In the genomic region with DNA sequence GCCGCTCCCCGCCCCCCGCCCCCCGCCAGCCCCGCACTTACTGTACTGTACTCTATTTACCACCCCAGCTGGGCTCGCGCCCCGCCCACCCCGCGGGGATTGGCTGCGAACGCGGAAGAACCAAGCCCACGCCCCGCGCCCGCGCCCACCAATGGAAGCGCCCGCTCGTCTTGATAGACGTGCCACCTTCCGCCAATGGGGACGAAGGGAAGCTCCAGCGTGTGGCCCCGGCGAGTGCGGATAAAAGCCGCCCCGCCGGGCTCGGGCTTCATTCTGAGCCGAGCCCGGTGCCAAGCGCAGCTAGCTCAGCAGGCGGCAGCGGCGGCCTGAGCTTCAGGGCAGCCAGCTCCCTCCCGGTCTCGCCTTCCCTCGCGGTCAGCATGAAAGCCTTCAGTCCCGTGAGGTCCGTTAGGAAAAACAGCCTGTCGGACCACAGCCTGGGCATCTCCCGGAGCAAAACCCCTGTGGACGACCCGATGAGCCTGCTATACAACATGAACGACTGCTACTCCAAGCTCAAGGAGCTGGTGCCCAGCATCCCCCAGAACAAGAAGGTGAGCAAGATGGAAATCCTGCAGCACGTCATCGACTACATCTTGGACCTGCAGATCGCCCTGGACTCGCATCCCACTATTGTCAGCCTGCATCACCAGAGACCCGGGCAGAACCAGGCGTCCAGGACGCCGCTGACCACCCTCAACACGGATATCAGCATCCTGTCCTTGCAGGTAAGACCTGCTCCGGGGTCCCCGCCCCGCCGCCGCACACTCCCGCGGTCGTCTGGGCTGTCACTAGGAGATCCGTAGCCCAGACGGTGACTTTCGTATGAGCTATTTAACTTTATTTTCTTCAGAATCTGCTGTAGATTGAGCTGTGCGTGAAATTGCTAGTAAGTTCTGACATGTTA, we compare ENCODE assay signal across 8 cellular contexts.
DNase-seq lines count a peak whose midpoint lies in the region; ATAC-seq and TF ChIP-seq lines count a peak whose summit lies in the region.

A gene with protein sequence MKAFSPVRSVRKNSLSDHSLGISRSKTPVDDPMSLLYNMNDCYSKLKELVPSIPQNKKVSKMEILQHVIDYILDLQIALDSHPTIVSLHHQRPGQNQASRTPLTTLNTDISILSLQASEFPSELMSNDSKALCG (plus strand): TSS at position 271 of the 907 bp plus-strand sequence. CDS start 110 bp downstream, at position 381.

- peak; percentile 99 for DNase-seq in Ammon's horn (ENCODE audit: low spot score)
- peak; percentile 97 for DNase-seq in NCI-H510A (lab: John Stamatoyannopoulos, UW)
- DNase-seq in activated CD4-positive, CD25-positive, alpha-beta regulatory T cell treated with anti-CD3 and anti-CD28 coated beads, Interleukin-2, amount 50 U/mL, for 72 hours, result peak; percentile 99
- DNase-seq in cerebellar cortex (ENCODE audit: low spot score), result peak; percentile 98
- peak; percentile 100 for DNase-seq in islet precursor cell
- DNase-seq in stimulated activated CD4-positive, alpha-beta T cell treated with anti-CD3 and anti-CD28 coated beads, Interleukin-12 subunit alpha, Interleukin-12 subunit beta, amount 100 ng/mL, for 4 hours, result peak; percentile 98

- TF ChIP-seq POLR2A in GM19193 (IDR thresholded peaks at IDR 0.05; ENCODE audit: extremely low read depth, insufficient read depth, insufficient read length), result peak; percentile 100

- ATAC-seq in HG03432 (IDR thresholded peaks at IDR 0.05; ENCODE audit: unreplicated experiment), result peak; percentile 73

Comparison
In these comparisons a context has a peak if more than half of its experiments do, and no peak if none do; other contexts are left out.
1. Peak in every context shown above with its lines: DNase-seq and ATAC-seq.